Comparison of ENCODE assay signal across 13 cellular contexts in genomic region chr14:70189678-70190077, GRCh38. TPM values are rescaled to one million over a fixed set of nuclear protein-coding genes. Genes with fewer than 3 reads are reported as not detected.
DNase-seq lines count a peak whose midpoint lies in the region; ATAC-seq, FAIRE-seq and TF ChIP-seq lines count a peak whose summit lies in the region.
"Had no signal": no experiment of that assay in that cellular context is flagged by ENCODE, and none has a peak within 500 bp of the region (broad histone marks: within the 10 kb centered on the region; RNA-seq: fewer than 3 reads in every experiment).

No MANE protein-coding gene starts in this region.

- no peak overlapping the region for H3K9ac ChIP-seq in HepG2 (ENCODE audit: insufficient read depth, low read depth, low read length)

- TF ChIP-seq EP300 in HepG2 (IDR thresholded peaks at IDR 0.05; ENCODE audit: low read depth in 2 of 2, low read length in 2 of 2) (no peak), HepG2 (CRISPR knock-in tag; IDR thresholded peaks at IDR 0.05; ENCODE audit: borderline replicate concordance) (no peak)

- no peak for TF ChIP-seq CTCF in HepG2 (CRISPR knock-in tag; IDR thresholded peaks at IDR 0.05)
- no peak for TF ChIP-seq CTCF in right lobe of liver (IDR thresholded peaks at IDR 0.05)
- no peak for TF ChIP-seq CTCF in type B pancreatic cell (conservative IDR thresholded peaks at IDR 0.05)

- CTCF ChIA-PET in HepG2 (lab: Yijun Ruan, JAX; ENCODE audit: low intra/inter-chr PET ratio, low total read pairs) = no interaction called here

- peaks cover 3% of the 10 kb centered on the region for H3K36me3 Mint-ChIP-seq in T-helper 17 cell (ENCODE audit: low read depth)
- no peaks in the 10 kb centered on the region for H3K36me3 Mint-ChIP-seq in immature natural killer cell
- no peaks in the 10 kb centered on the region for H3K36me3 Mint-ChIP-seq in type B pancreatic cell

- H3K79me2 ChIP-seq in HepG2 (ENCODE audit: insufficient read depth, low read length) = no peaks in the 10 kb centered on the region

- peaks cover 75% of the 10 kb centered on the region for H3K27me3 Mint-ChIP-seq in T-helper 17 cell
- H3K27me3 Mint-ChIP-seq in immature natural killer cell (ENCODE audit: low read depth in 3 of 3) = peaks cover 14 to 23% (median 19%) of the 10 kb centered on the region in 3 donors
- H3K27me3 Mint-ChIP-seq in type B pancreatic cell = peaks cover 72% of the 10 kb centered on the region

- no peak for FAIRE-seq in HepG2 (lab: Jason Lieb, UNC)

- peaks cover 7% of the 10 kb centered on the region for H3K4me1 ChIP-seq in HepG2 (ENCODE audit: insufficient read depth, low read length)
- H3K4me1 ChIP-seq in right lobe of liver = peaks cover 0 to 10% (median 3%) of the 10 kb centered on the region in 4 donors

- H2AFZ ChIP-seq in HepG2 (ENCODE audit: low read length) = no peak overlapping the region

- H3K27ac ChIP-seq in HepG2 (ENCODE audit: extremely low read length, insufficient read depth, low read length) (no peak overlapping the region), right lobe of liver (no peak overlapping the region)
- H3K27ac ChIP-seq: HL-60, upper lobe of right lung had no signal

- H3K27me3 ChIP-seq in HepG2 (ENCODE audit: control insufficient read depth in 1 of 2, insufficient read depth in 2 of 2, low read length in 2 of 2) (peaks cover 7 to 57% of the 10 kb centered on the region in 2 experiments), right lobe of liver (peaks cover 8 to 11% of the 10 kb centered on the region in 2 donors)

- H3K9me3 ChIP-seq in HepG2 (ENCODE audit: low read length) (no peaks in the 10 kb centered on the region), right lobe of liver (no peaks in the 10 kb centered on the region), T-helper 17 cell (ENCODE audit: control insufficient read depth, low read length, poor library complexity, severe bottlenecking) (no peaks in the 10 kb centered on the region)
- H3K9me3 ChIP-seq: upper lobe of right lung had no signal

- 46% methylated on average over 6 of the region's 6 CpGs for WGBS in HepG2 (ENCODE audit: low lambda C conversion rate)
- 42% methylated on average over 6 of the region's 6 CpGs for WGBS in right lobe of liver (ENCODE audit: insufficient coverage, low coverage, low lambda C conversion rate, missing lambda C conversion rate)

- ATAC-seq in HepG2 (no peak), right lobe of liver (no peak), T-helper 17 cell (no peak)

- TF ChIP-seq POLR2A in HepG2 (IDR thresholded peaks at IDR 0.05; ENCODE audit: insufficient read depth in 1 of 2, low read depth in 2 of 2, low read length in 2 of 2) (no peak), right lobe of liver (IDR thresholded peaks at IDR 0.05) (no peak)

- TF ChIP-seq RAD21 in HepG2 (CRISPR knock-in tag; IDR thresholded peaks at IDR 0.05) = no peak

- intact Hi-C loops in HepG2 (cut with micrococcal nuclease; ENCODE audit: unreplicated experiment) (no loop called here), right lobe of liver (cut with DNase I) (no loop called here)

- in situ Hi-C loops in HepG2 (cut with HindIII; ENCODE audit: extremely low pct_ligation_motif_present, low pct_unique_long_range_greater_than_20kb) = no loop called here

- 0 out of 2 replicates have a peak overlapping the region, but pooled peaks have one; percentile 78 for H3K4me2 ChIP-seq in HepG2 (ENCODE audit: low read depth, low read length)

- DNase-seq in HepG2 (ENCODE audit: low spot score) (no peak), right lobe of liver (no peak), T-helper 17 cell (no peak), immature natural killer cell (no peak), type B pancreatic cell (ENCODE audit: extremely low spot score, unreplicated experiment) (no peak), HK-2 (ENCODE audit: unreplicated experiment) (no peak), inferior parietal cortex (ENCODE audit: extremely low spot score) (no peak)
- DNase-seq in stimulated activated CD4-positive, alpha-beta T cell treated with anti-CD3 and anti-CD28 coated beads, Interleukin-2, amount 100 ng/mL, for 24 hours = no peak
- DNase-seq: activated CD8-positive, alpha-beta memory T cell treated with anti-CD3 and anti-CD28 coated beads for 24 hours; DMS153; stimulated activated CD4-positive, alpha-beta T cell treated with anti-CD3 and anti-CD28 coated beads, Interleukin-4, amount 100 ng/mL, for 4 hours; upper lobe of right lung had no signal

- peak overlapping the region; percentile 66 for H3K4me3 Mint-ChIP-seq in T-helper 17 cell
- peak overlapping the region in 4 of 5 donors; percentile 13 to 58 (median 47) for H3K4me3 Mint-ChIP-seq in immature natural killer cell
- H3K4me3 Mint-ChIP-seq in type B pancreatic cell = peak overlapping the region; percentile 90

- BruUV-seq in HepG2 (replicated peaks; lab: Mats Ljungman, UMichigan) = no TSS peak

- H3K4me1 Mint-ChIP-seq in T-helper 17 cell = peaks cover 12% of the 10 kb centered on the region
- H3K4me1 Mint-ChIP-seq in immature natural killer cell = peaks cover 24 to 32% of the 10 kb centered on the region in 2 donors
- H3K4me1 Mint-ChIP-seq in type B pancreatic cell (ENCODE audit: unreplicated experiment) = peaks cover 32% of the 10 kb centered on the region

- POLR2A ChIA-PET in HepG2 (lab: Yijun Ruan, JAX) = no interaction called here

- H3K4me3 ChIP-seq in HepG2 (replicated peaks in 1 of 3; ENCODE audit: insufficient read depth in 1 of 3, low read depth in 2 of 3, low read length in 3 of 3) (no peak overlapping the region), right lobe of liver (no peak overlapping the region)

- H3K27ac Mint-ChIP-seq in T-helper 17 cell (no peak overlapping the region), immature natural killer cell (no peak overlapping the region), type B pancreatic cell (peak overlapping the region; percentile 39)

- H3K9me3 Mint-ChIP-seq in immature natural killer cell (peaks cover 0 to 2% (median 0%) of the 10 kb centered on the region in 6 donors), type B pancreatic cell (no peaks in the 10 kb centered on the region)

- H3K36me3 ChIP-seq in HepG2 (replicated peaks in 1 of 2; ENCODE audit: control insufficient read depth in 1 of 2, insufficient read depth in 2 of 2, low read length in 2 of 2) (no peaks in the 10 kb centered on the region), right lobe of liver (no peaks in the 10 kb centered on the region)
- H3K36me3 ChIP-seq: upper lobe of right lung had no signal

- H4K20me1 ChIP-seq in HepG2 (ENCODE audit: insufficient read depth, low read length) = no peaks in the 10 kb centered on the region

TF ChIP-seq in HepG2, 621 proteins besides CTCF, POLR2A, EP300 and RAD21 (continues in another document):
- TF ChIP-seq FIP1L1 (IDR thresholded peaks at IDR 0.05; ENCODE audit: borderline replicate concordance, insufficient read depth, low read depth, low read length) (no peak), ZNF572 (CRISPR knock-in tag; IDR thresholded peaks at IDR 0.05) (no peak), HNRNPUL1 (IDR thresholded peaks at IDR 0.05; ENCODE audit: low read depth, low read length) (no peak), NFYB (CRISPR knock-in tag; IDR thresholded peaks at IDR 0.05) (no peak), NONO (IDR thresholded peaks at IDR 0.05) (no peak), NONO (CRISPR knock-in tag; conservative IDR thresholded peaks at IDR 0.05) (no peak), RXRA (CRISPR knock-in tag; IDR thresholded peaks at IDR 0.05) (no peak)

RNA-seq across cellular contexts. Expression of gene SLC8A3, which starts 0.9 kb away (rescaled TPM):
- total RNA-seq in HepG2 (2016; rRNA removed; fragmentation: Illumina TruSeq; extraction: Trizol) (0.02 TPM in 1 of 2 replicates, not detected in the other), right lobe of liver (under 1 TPM in 3 of 6 experiments, not detected in 3; 0.05 to 0.13 (median 0.12) TPM), T-helper 17 cell (1 to 10 TPM in 1 of 2 donors, under 1 TPM in 1; 0.20 to 2.2 TPM), type B pancreatic cell (ENCODE audit: low replicate concordance) (1.3 and 7.8 TPM in 2 replicates)
- total RNA-seq in HepG2 (2016; cell fraction: cytosol; rRNA removed; fragmentation: Illumina TruSeq; extraction: Trizol; ENCODE audit: low read depth) = not detected in 2 replicates
- not detected in 2 replicates for total RNA-seq in HepG2 (2016; cell fraction: insoluble cytoplasmic fraction; rRNA removed; fragmentation: Illumina TruSeq; extraction: Trizol)
- total RNA-seq in HepG2 (2016; cell fraction: membrane; rRNA removed; fragmentation: Illumina TruSeq; extraction: Trizol) = 0.14 TPM in 1 of 2 replicates, not detected in the other
- 0.22 TPM in 1 of 2 replicates, not detected in the other for total RNA-seq in HepG2 (2016; cell fraction: nucleus; rRNA removed; fragmentation: Illumina TruSeq; extraction: Trizol)
- polyA plus RNA-seq in HepG2 (2011; rRNA removed) (0.01 TPM in 1 of 2 replicates, not detected in the other), immature natural killer cell (under 1 TPM in 1 of 3 donors, not detected in 2; 0.21 TPM)
- 0.04 TPM in 1 of 2 replicates, not detected in the other for polyA plus RNA-seq in HepG2 (2011; cell fraction: cytosol; rRNA removed)
- polyA plus RNA-seq in HepG2 (2011; cell fraction: nucleus; rRNA removed) = 0.05 TPM in 1 of 2 replicates, not detected in the other
- 0.08 and 0.19 TPM in 2 replicates for polyA plus RNA-seq in HepG2 (2012)
- polyA plus RNA-seq in HepG2 (2016; cell fraction: cytosol; fragmentation: Illumina TruSeq; extraction: Trizol; ENCODE audit: low read depth) = not detected in 2 replicates
- polyA plus RNA-seq in HepG2 (2016; cell fraction: insoluble cytoplasmic fraction; fragmentation: Illumina TruSeq; extraction: Trizol; ENCODE audit: low read depth) = not detected in 2 replicates
- not detected in 2 replicates for polyA plus RNA-seq in HepG2 (2016; cell fraction: membrane; fragmentation: Illumina TruSeq; extraction: Trizol; ENCODE audit: low read depth)
- not detected in 2 replicates for polyA plus RNA-seq in HepG2 (2016; cell fraction: nucleus; fragmentation: Illumina TruSeq; extraction: Trizol; ENCODE audit: insufficient read depth, low read depth)
- polyA minus RNA-seq in HepG2 (2011; rRNA and poly(A)+ RNA removed; ENCODE audit: low replicate concordance) = 0.08 TPM in 1 of 2 replicates, not detected in the other
- polyA minus RNA-seq in HepG2 (2011; cell fraction: cytosol; rRNA and poly(A)+ RNA removed) = not detected in 2 replicates
- 0.25 and 0.39 TPM in 2 replicates for polyA minus RNA-seq in HepG2 (2011; cell fraction: nucleus; rRNA and poly(A)+ RNA removed)
